In the genomic region with DNA sequence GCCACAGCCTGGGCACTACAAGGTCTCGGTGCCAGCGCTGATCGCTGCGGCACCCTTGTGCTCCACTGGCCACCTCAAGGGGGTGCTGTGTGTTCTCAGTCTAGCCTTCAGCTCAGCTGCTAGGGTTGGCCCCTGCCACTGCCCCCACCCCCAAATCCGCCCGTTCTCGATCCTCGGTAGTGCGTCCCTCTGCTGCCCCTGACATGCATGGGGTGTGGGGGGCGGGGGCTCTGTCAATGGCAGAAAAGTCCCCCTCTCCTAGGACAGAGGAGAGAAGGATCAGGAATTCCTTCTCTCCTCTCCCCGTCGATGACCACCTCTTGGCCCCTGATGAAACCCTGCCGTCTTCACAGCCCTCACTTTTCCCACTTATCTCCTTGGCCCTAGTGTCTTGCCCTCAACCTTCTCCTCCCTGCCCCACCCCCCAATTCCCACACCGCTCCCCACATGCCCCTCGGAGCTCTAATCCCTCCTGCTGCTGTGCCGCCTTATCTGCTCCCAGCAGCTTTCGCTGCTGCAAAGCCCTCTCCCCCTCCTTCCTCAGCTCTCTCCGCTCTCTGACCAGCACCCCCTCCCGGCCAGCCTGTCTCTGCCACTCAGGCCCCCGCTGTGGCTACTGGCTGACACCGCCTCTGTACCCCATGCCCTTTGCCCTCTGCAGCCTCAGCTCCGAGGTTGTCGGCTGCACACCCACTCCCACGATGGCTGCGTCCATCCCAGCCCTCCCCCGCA, we compare ENCODE assay signal across 8 cellular contexts. TPM values are rescaled to one million over a fixed set of nuclear protein-coding genes. Genes with fewer than 3 reads are reported as not detected.
DNase-seq lines count a peak whose midpoint lies in the region; ATAC-seq, FAIRE-seq and TF ChIP-seq lines count a peak whose summit lies in the region.

No MANE protein-coding gene starts in this region.

- peak; percentile 79 for DNase-seq in Calu3
- DNase-seq in T-helper 2 cell: peak in 3 of 5 experiments; percentile 17 to 57 (median 36)
- peak; percentile 43 for DNase-seq in small intestine
- no peak for DNase-seq in DMS114 treated with DMSO at 0.1 percent for 48 hours (lab: John Stamatoyannopoulos, UW; ENCODE audit: unreplicated experiment)

- H3K9me3 Mint-ChIP-seq in Calu3 (ENCODE audit: low read depth, unreplicated experiment) (no peaks in the 10 kb centered on the region), brain (no peaks in the 10 kb centered on the region)

- H3K27me3 ChIP-seq in Loucy (ENCODE audit: insufficient read depth, low read length, poor library complexity, severe bottlenecking) (peaks cover 5% of the 10 kb centered on the region), iPS-15b (ENCODE audit: control insufficient read depth, insufficient read depth, low read length) (peaks cover 33% of the 10 kb centered on the region), small intestine (ENCODE audit: control insufficient read depth in 2 of 2, insufficient read depth in 2 of 2, low read length in 2 of 2) (peaks cover 11 to 31% of the 10 kb centered on the region in 2 donors)

- H3K36me3 Mint-ChIP-seq in Calu3 (ENCODE audit: insufficient read depth, unreplicated experiment) (peaks cover 38% of the 10 kb centered on the region), brain (no peaks in the 10 kb centered on the region)

- ATAC-seq in GM21447 (IDR thresholded peaks at IDR 0.05; ENCODE audit: unreplicated experiment): peak; percentile 76

- H3K27me3 Mint-ChIP-seq in Calu3 (ENCODE audit: unreplicated experiment) (peaks cover 59% of the 10 kb centered on the region), brain (peaks cover 9% of the 10 kb centered on the region)

- H3K4me3 ChIP-seq in Loucy (ENCODE audit: low read length, poor library complexity, severe bottlenecking) (peak overlapping the region; percentile 17), iPS-15b (ENCODE audit: low read depth, low read length) (peak overlapping the region; percentile 56), small intestine (ENCODE audit: low read depth in 1 of 2, low read length in 2 of 2) (no peak overlapping the region)

- H3K79me2 ChIP-seq in Loucy (ENCODE audit: insufficient read depth, low read length): no peaks in the 10 kb centered on the region

- CTCF ChIA-PET in Calu3 (lab: Charles Lee): interaction anchor here (0.6 to 3.9 kb wide), 15 partner anchors 10 to 122 kb away, joined by 3 to 35 read pairs (median 5); partner anchors contain the start of genes DNPEP and GMPPA

- H3K4me2 ChIP-seq in Loucy (ENCODE audit: low read depth, low read length, poor library complexity, severe bottlenecking): peak overlapping the region; percentile 14

- H3K4me3 Mint-ChIP-seq in Calu3 (ENCODE audit: low read depth, unreplicated experiment) (peak overlapping the region; percentile 79), brain (peak overlapping the region; percentile 63 to 81 (median 76))

- no peaks in the 10 kb centered on the region for H3K9me2 ChIP-seq in Loucy (replicated peaks; ENCODE audit: low read depth, low read length)

- TF ChIP-seq CTCF in Calu3 (IDR thresholded peaks at IDR 0.05; ENCODE audit: unreplicated experiment) (peak; percentile 72), Loucy (conservative IDR thresholded peaks at IDR 0.05; ENCODE audit: low read length) (peak; percentile 64), brain (conservative IDR thresholded peaks at IDR 0.05) (peak; percentile 59 to 78)

- intact Hi-C loops in Calu3 (cut with micrococcal nuclease; ENCODE audit: unreplicated experiment): no loop called here

- H3K4me1 ChIP-seq in Loucy (ENCODE audit: insufficient read depth, low read length, poor library complexity, severe bottlenecking) (peaks cover 7% of the 10 kb centered on the region), iPS-15b (ENCODE audit: control insufficient read depth, insufficient read depth, low read length) (peaks cover 28% of the 10 kb centered on the region), small intestine (ENCODE audit: control insufficient read depth in 2 of 2, insufficient read depth in 1 of 2, low read depth in 1 of 2, low read length in 1 of 2) (peaks cover 0 to 2% of the 10 kb centered on the region in 2 donors)

- H3K36me3 ChIP-seq in Loucy (ENCODE audit: insufficient read depth, low read length): no peaks in the 10 kb centered on the region
- H3K36me3 ChIP-seq in iPS-15b (ENCODE audit: control insufficient read depth, insufficient read depth, low read length): peaks cover 12% of the 10 kb centered on the region
- H3K36me3 ChIP-seq in small intestine (ENCODE audit: control insufficient read depth in 2 of 2, insufficient read depth in 2 of 2, low read length in 2 of 2): peaks cover 0 to 5% of the 10 kb centered on the region in 2 donors

- H4K20me1 ChIP-seq in Loucy (ENCODE audit: insufficient read depth, low read length, poor library complexity, severe bottlenecking): no peaks in the 10 kb centered on the region

- FAIRE-seq in small intestine (lab: Jason Lieb, UNC): no peak

- 0 to 1% (median 1%) methylated on average over 26 of the region's 26 CpGs for WGBS in small intestine, 3 donors

- H3K9me3 ChIP-seq in Loucy (ENCODE audit: insufficient read depth, low read depth, low read length) (no peaks in the 10 kb centered on the region), iPS-15b (ENCODE audit: control insufficient read depth, insufficient read depth, low read length) (no peaks in the 10 kb centered on the region), small intestine (ENCODE audit: control insufficient read depth, low read depth) (no peaks in the 10 kb centered on the region)

- no peak overlapping the region for H3K27ac ChIP-seq in small intestine (ENCODE audit: low read depth in 1 of 2, low read length in 1 of 2)

- peak overlapping the region; percentile 72 for H3K27ac Mint-ChIP-seq in Calu3 (ENCODE audit: unreplicated experiment)
- H3K27ac Mint-ChIP-seq in brain: peak overlapping the region; percentile 88 to 97 (median 94)

- no peak overlapping the region for H2AFZ ChIP-seq in Loucy (ENCODE audit: low read length)

- no peaks in the 10 kb centered on the region for H3F3A ChIP-seq in Loucy (ENCODE audit: low read depth)

- BruUV-seq in Calu3 (replicated peaks; lab: Mats Ljungman, UMichigan): TSS peak; percentile 46

- H3K4me1 Mint-ChIP-seq in Calu3 (ENCODE audit: low read depth, unreplicated experiment) (peaks cover 29% of the 10 kb centered on the region), brain (peaks cover 97% of the 10 kb centered on the region)

- H3K9ac ChIP-seq in Loucy (ENCODE audit: low read depth, low read length, poor library complexity, severe bottlenecking): no peak overlapping the region
- no peak overlapping the region for H3K9ac ChIP-seq in iPS-15b (ENCODE audit: low read depth, low read length)

RNA-seq across cellular contexts. Expression of gene ASIC4, which starts 4.3 kb away (rescaled TPM):
- 0.17 TPM in 1 of 2 replicates, not detected in the other for total RNA-seq in Calu3 (2022)
- polyA plus RNA-seq in brain (ENCODE audit: insufficient read depth, low read depth, low replicate concordance): 1.2 TPM
- polyA plus RNA-seq in small intestine: under 1 TPM in 1 of 3 donors, not detected in 2; 0.04 TPM

RNA-seq across cellular contexts. Expression of gene GMPPA, which starts 11.3 kb away (rescaled TPM):
- total RNA-seq in Calu3 (2022): 53.0 and 59.4 TPM in 2 replicates
- polyA plus RNA-seq in brain (ENCODE audit: insufficient read depth, low read depth, low replicate concordance) (22.0 TPM), small intestine (10 to 100 TPM; 52.6 to 63.5 (median 59.3) TPM)

RNA-seq across cellular contexts. Expression of gene CHPF, which starts 33.7 kb away (rescaled TPM):
- total RNA-seq in Calu3 (2022): 139 and 141 TPM in 2 replicates
- polyA plus RNA-seq in brain (ENCODE audit: insufficient read depth, low read depth, low replicate concordance) (41.6 TPM), small intestine (10 to 100 TPM in 2 of 3 donors, 1 to 10 TPM in 1; 8.7 to 51.9 (median 49.0) TPM)

RNA-seq across cellular contexts. Expression of gene TMEM198, which starts 33.9 kb away (rescaled TPM):
- 5.2 and 5.9 TPM in 2 replicates for total RNA-seq in Calu3 (2022)
- polyA plus RNA-seq in brain (ENCODE audit: insufficient read depth, low read depth, low replicate concordance): 23.1 TPM
- 10 to 100 TPM in 1 of 3 donors, 1 to 10 TPM in 2; 1.8 to 23.5 (median 9.6) TPM for polyA plus RNA-seq in small intestine

Comparison
In these comparisons a context has a peak if more than half of its experiments do, and no peak if none do; other contexts are left out.
1. H3K4me3 ChIP-seq: peak in Loucy (single experiment) and iPS-15b (single experiment); none in small intestine (0 of 2).
2. Peak in every context shown above with its lines, with median percentiles within 50 percentile points of each other: CTCF ChIP-seq.